In the genomic region with DNA sequence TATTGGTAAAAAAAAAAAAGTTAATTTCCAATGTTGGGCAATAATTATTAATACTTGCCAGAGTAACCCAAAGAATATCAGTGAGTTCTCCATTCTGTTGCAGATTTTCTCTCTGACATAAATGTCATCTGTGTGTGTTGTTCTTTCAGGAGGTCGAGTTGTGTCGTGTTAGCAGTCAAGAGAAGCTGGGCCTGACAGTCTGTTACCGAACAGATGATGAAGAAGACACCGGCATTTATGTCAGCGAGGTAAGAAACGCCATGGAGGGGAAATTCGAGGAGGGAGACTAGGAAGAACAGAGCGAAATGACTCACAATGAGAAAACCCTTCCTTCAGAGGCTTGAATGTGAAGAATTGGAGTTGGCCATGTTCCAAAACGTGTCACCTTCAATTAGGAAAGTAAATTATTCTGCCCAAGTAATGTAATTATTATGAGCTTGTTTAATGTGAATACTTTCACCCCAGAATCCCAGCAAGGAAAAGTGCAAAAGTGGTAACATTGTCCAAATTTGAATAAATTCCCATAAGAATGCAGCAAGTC, we compare ENCODE assay signal across 26 cellular contexts.
DNase-seq lines count a peak whose midpoint lies in the region; ATAC-seq, FAIRE-seq and TF ChIP-seq lines count a peak whose summit lies in the region.
"Had no signal": no experiment of that assay in that cellular context is flagged by ENCODE, and none has a peak within 500 bp of the region (broad histone marks: within the 10 kb centered on the region; RNA-seq: fewer than 3 reads in every experiment).

No MANE protein-coding gene starts in this region.

- no peaks in the 10 kb centered on the region for H3K9me3 ChIP-seq in endothelial cell of umbilical vein (replicated peaks; ENCODE audit: control insufficient read depth, insufficient read depth, low read length)
- H3K9me3 ChIP-seq: Caco-2, pancreas, sigmoid colon, SJSA1, tibial artery had no signal

- H4K20me1 ChIP-seq in endothelial cell of umbilical vein (replicated peaks; ENCODE audit: control insufficient read depth, extremely low read depth, insufficient read depth, low read length) = no peaks in the 10 kb centered on the region

- peak overlapping the region; percentile 20 for H2AFZ ChIP-seq in endothelial cell of umbilical vein (ENCODE audit: low read depth, low read length)
- H2AFZ ChIP-seq: PC-9 had no signal

- dilution Hi-C loops in endothelial cell of umbilical vein (cut with MboI; ENCODE audit: extremely low pct_ligation_motif_present, low sequenced_read_pairs) = no loop called here

- CTCF ChIA-PET in endothelial cell of umbilical vein (lab: Charles Lee) = no interaction called here

- ATAC-seq in GM21515 (IDR thresholded peaks at IDR 0.05; ENCODE audit: unreplicated experiment) = no peak
- ATAC-seq: naive thymus-derived CD4-positive, alpha-beta T cell; pancreas had no signal

- peaks cover 3% of the 10 kb centered on the region for H3K4me1 ChIP-seq in endothelial cell of umbilical vein (ENCODE audit: control insufficient read depth, extremely low read depth, insufficient read depth, low read length)
- H3K4me1 ChIP-seq: Caco-2, pancreas, sigmoid colon, SJSA1 had no signal

- no peaks in the 10 kb centered on the region for H3K36me3 ChIP-seq in endothelial cell of umbilical vein (ENCODE audit: control insufficient read depth in 2 of 2, extremely low read depth in 1 of 2, insufficient read depth in 2 of 2, low read length in 2 of 2)
- H3K36me3 ChIP-seq: pancreas, SJSA1, WERI-Rb-1 had no signal

- no peak overlapping the region for H3K9ac ChIP-seq in endothelial cell of umbilical vein (replicated peaks; ENCODE audit: extremely low read depth, insufficient read depth, low read length)

- intact Hi-C loops in endothelial cell of umbilical vein (cut with micrococcal nuclease) = no loop called here

- H3K9me1 ChIP-seq in endothelial cell of umbilical vein (replicated peaks; ENCODE audit: control insufficient read depth, extremely low read depth, insufficient read depth, low read length) = no peaks in the 10 kb centered on the region

- H3K27ac ChIP-seq in endothelial cell of umbilical vein (ENCODE audit: insufficient read depth, low read depth, low read length) = no peak overlapping the region
- H3K27ac ChIP-seq: pancreas, PC-9, sigmoid colon, SJSA1, tibial artery, WERI-Rb-1 had no signal

- no peaks in the 10 kb centered on the region for H3K27me3 ChIP-seq in endothelial cell of umbilical vein (ENCODE audit: control insufficient read depth in 2 of 2, insufficient read depth in 2 of 2, low read length in 2 of 2)
- H3K27me3 ChIP-seq: pancreas, sigmoid colon, tibial artery had no signal

- BruUV-seq in endothelial cell of umbilical vein (replicated peaks; lab: Mats Ljungman, UMichigan) = no TSS peak

- H3K4me3 ChIP-seq in HFF-Myc (replicated peaks; ENCODE audit: low read depth, low read length) = no peak overlapping the region
- no peak overlapping the region for H3K4me3 ChIP-seq in endothelial cell of umbilical vein (replicated peaks in 1 of 3; ENCODE audit: insufficient read depth in 1 of 3, low read depth in 1 of 3, low read length in 3 of 3)
- H3K4me3 ChIP-seq: pancreas, PC-9, sigmoid colon, SJSA1, tibial artery had no signal

- DNase-seq in HFF-Myc (ENCODE audit: extremely low read depth, low read depth) (peak; percentile 2), NCI-H2171 (lab: John Stamatoyannopoulos, UW) (peak; percentile 15), endothelial cell of umbilical vein (ENCODE audit: low read depth, low spot score) (peak; percentile 43), retina (peak; percentile 47), superior temporal gyrus (ENCODE audit: extremely low spot score) (no peak), middle frontal gyrus (ENCODE audit: extremely low spot score, low spot score) (no peak)
- DNase-seq: activated CD4-positive, alpha-beta T cell treated with anti-CD3 and anti-CD28 coated beads, Interleukin-2, amount 50 U/mL, for 48 hours; activated naive CD4-positive, alpha-beta T cell; activated T-cell treated with anti-CD3 and anti-CD28 coated beads for 4 hours; AML-193; aorta; Caco-2; naive thymus-derived CD4-positive, alpha-beta T cell; NCI-H524 treated with DMSO at 0.1 percent for 48 hours; pancreas; PC-9; sigmoid colon; stimulated activated CD4-positive, alpha-beta T cell treated with anti-CD3 and anti-CD28 coated beads, Interleukin-1b, Interleukin-23, amount 100 ng/mL, for 48 hours; stimulated activated naive CD4-positive, alpha-beta T cell; T-helper 2 cell; tibial artery; WERI-Rb-1 had no signal

- H3K4me2 ChIP-seq in endothelial cell of umbilical vein (ENCODE audit: insufficient read depth, low read length) = no peak overlapping the region
- H3K4me2 ChIP-seq: PC-9 had no signal

- POLR2A ChIA-PET in endothelial cell of umbilical vein (lab: Charles Lee) = no interaction called here

- peak; percentile 68 for FAIRE-seq in endothelial cell of umbilical vein (lab: Jason Lieb, UNC)
- FAIRE-seq: H1, keratinocyte, pancreas had no signal

- TF ChIP-seq CTCF in HFF-Myc (IDR thresholded peaks at IDR 0.05; ENCODE audit: low read depth, low read length, missing control alignments) = no peak
- no peak for TF ChIP-seq CTCF in endothelial cell of umbilical vein (IDR thresholded peaks at IDR 0.05; ENCODE audit: extremely low read depth in 1 of 2, insufficient read depth in 1 of 2, low read depth in 1 of 2, low read length in 2 of 2)

- TF ChIP-seq POLR2A in endothelial cell of umbilical vein (IDR thresholded peaks at IDR 0.05; ENCODE audit: low read depth, low read length) = no peak

- H3K79me2 ChIP-seq in endothelial cell of umbilical vein (ENCODE audit: control insufficient read depth, insufficient read depth, low read length) = no peaks in the 10 kb centered on the region

TF ChIP-seq in endothelial cell of umbilical vein, 7 proteins besides CTCF, POLR2A, EP300 and RAD21:
- TF ChIP-seq MYC (IDR thresholded peaks at IDR 0.05; ENCODE audit: low read depth, low read length) (no peak), GATA2 (IDR thresholded peaks at IDR 0.05; ENCODE audit: insufficient read depth, insufficient read length, low read depth, low read length) (no peak), EZH2 (IDR thresholded peaks at IDR 0.05; ENCODE audit: borderline replicate concordance, low read depth, low read length, severe bottlenecking) (no peak), FOS (IDR thresholded peaks at IDR 0.05; ENCODE audit: borderline replicate concordance, insufficient read depth, low read length) (peak; percentile 55), JUN (IDR thresholded peaks at IDR 0.05; ENCODE audit: borderline replicate concordance, insufficient read depth, insufficient read length, low read depth) (no peak)
- TF ChIP-seq, protein P1, sequence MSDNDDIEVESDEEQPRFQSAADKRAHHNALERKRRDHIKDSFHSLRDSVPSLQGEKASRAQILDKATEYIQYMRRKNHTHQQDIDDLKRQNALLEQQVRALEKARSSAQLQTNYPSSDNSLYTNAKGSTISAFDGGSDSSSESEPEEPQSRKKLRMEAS (IDR thresholded peaks at IDR 0.05; ENCODE audit: insufficient read depth, insufficient read length) = no peak
TF ChIP-seq in endothelial cell of umbilical vein: peak in this region for 1.

Comparison
In these comparisons a context has a peak if more than half of its experiments do, and no peak if none do; other contexts are left out.
1. DNase-seq: peak in HFF-Myc (single experiment), NCI-H2171 (single experiment), endothelial cell of umbilical vein (single experiment) and retina (single experiment); none in superior temporal gyrus (single experiment) and middle frontal gyrus (single experiment).